ENCODE assay signal across 22 cellular contexts in the genomic region with DNA sequence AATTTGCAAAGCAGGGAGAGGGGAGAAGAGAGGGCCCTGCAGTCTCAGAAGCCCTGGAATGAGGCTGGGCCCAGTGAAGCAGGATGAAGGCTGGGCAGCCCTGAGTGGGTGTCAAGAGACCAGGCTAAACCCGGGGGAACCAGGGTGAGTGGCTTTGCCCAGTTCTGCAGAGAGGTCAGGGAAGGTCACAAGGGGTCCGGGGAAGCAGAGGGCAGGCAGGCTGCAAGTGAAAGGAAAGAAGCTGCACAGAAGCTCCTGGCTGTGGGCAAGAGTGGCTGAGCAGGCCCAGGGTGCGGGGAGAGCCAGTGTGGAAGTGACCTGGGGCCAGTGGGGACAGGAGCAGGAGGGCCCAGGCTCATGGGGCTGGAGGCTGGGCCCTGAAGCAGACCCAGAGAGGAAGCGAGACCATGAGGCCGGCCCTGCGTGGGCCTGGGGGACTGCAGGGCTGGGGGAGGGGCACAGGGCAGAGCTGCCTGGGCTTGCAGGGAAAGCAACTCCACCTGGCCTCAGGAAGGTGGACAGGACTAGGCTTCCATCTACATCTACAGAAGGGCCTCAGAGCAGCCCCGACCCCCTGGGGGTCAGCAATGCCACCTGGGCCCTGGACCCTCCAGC. TPM values are rescaled to one million over a fixed set of nuclear protein-coding genes. Genes with fewer than 3 reads are reported as not detected.
DNase-seq lines count a peak whose midpoint lies in the region; ATAC-seq, FAIRE-seq and TF ChIP-seq lines count a peak whose summit lies in the region.
"Had no signal": no experiment of that assay in that cellular context is flagged by ENCODE, and none has a peak within 500 bp of the region (broad histone marks: within the 10 kb centered on the region; RNA-seq: fewer than 3 reads in every experiment).

No MANE protein-coding gene starts in this region.

- H3K79me1 ChIP-seq in neuronal stem cell (ENCODE audit: low read depth, low read length): no peaks in the 10 kb centered on the region

- H3K4me3 ChIP-seq in H7 (ENCODE audit: insufficient read depth, low read depth, low read length): no peak overlapping the region
- no peak overlapping the region for H3K4me3 ChIP-seq in right lobe of liver
- H3K4me3 ChIP-seq in neuronal stem cell (ENCODE audit: low read length in 2 of 2): no peak overlapping the region

- no peak overlapping the region for H3K14ac ChIP-seq in neuronal stem cell (ENCODE audit: low read length)

- H3K27ac ChIP-seq in right lobe of liver (no peak overlapping the region), neuronal stem cell (replicated peaks; ENCODE audit: low read length) (no peak overlapping the region)
- H3K27ac ChIP-seq: KMS-11 had no signal

- TF ChIP-seq CTCF in right lobe of liver (IDR thresholded peaks at IDR 0.05): no peak

- WGBS in right lobe of liver (ENCODE audit: insufficient coverage, low coverage, low lambda C conversion rate, missing lambda C conversion rate): 48% methylated on average over 2 of the region's 7 CpGs
- no CpG with 5 or more reads among the region's 7 CpGs for WGBS in neuronal stem cell (ENCODE audit: extremely low coverage in 2 of 2, insufficient read length in 2 of 2, insufficient replicate concordance in 1 of 2), 2 donors

- peak in 3 of 4 donors; percentile 30 to 52 (median 32) for ATAC-seq in right lobe of liver

- H3K4me2 ChIP-seq in neuronal stem cell (ENCODE audit: insufficient read depth, low read length, poor library complexity, severe bottlenecking): no peak overlapping the region
- H3K4me2 ChIP-seq: KMS-11 had no signal

- no peak overlapping the region for H2BK120ac ChIP-seq in neuronal stem cell (ENCODE audit: low read depth, low read length)

- no peak for FAIRE-seq in urothelium cell line (lab: Jason Lieb, UNC)
- FAIRE-seq: H54 had no signal

- no peak overlapping the region for H2BK5ac ChIP-seq in neuronal stem cell (ENCODE audit: low read length)

- H2AFZ ChIP-seq in neuronal stem cell (ENCODE audit: low read length): no peak overlapping the region

- H3K36me3 ChIP-seq in H7 (replicated peaks; ENCODE audit: control insufficient read depth, insufficient read depth, low read length) (no peaks in the 10 kb centered on the region), right lobe of liver (peaks cover 0 to 9% (median 2%) of the 10 kb centered on the region in 4 donors), neuronal stem cell (replicated peaks in 1 of 2; ENCODE audit: control insufficient read depth in 2 of 2, insufficient read depth in 2 of 2, low read length in 2 of 2) (no peaks in the 10 kb centered on the region)

- H2BK12ac ChIP-seq in neuronal stem cell (ENCODE audit: low read length): peak overlapping the region; percentile 73

- no peak overlapping the region for H4K91ac ChIP-seq in neuronal stem cell (ENCODE audit: low read depth, low read length, poor library complexity)

- H3K18ac ChIP-seq in neuronal stem cell (ENCODE audit: low read length): peak overlapping the region; percentile 71

- peak; percentile 24 for DNase-seq in 8988T
- DNase-seq in H7: peak; percentile 65
- DNase-seq in right lobe of liver: peak in 1 of 3 donors; percentile 48
- DNase-seq in neuronal stem cell (ENCODE audit: low spot score): no peak
- DNase-seq in dermis blood vessel endothelial cell: no peak
- no peak for DNase-seq in urothelium cell line (ENCODE audit: low spot score)
- no peak for DNase-seq in NCI-H1417 (lab: John Stamatoyannopoulos, UW)
- DNase-seq: ACHN, DMS79, HFFc6, NCI-H1417 treated with DMSO at 0.1 percent for 48 hours, NCI-H187 treated with DMSO at 0.1 percent for 48 hours, NCI-H226, NCI-H524, NCI-H82, OCI-M1, SHP77 treated with DMSO at 0.1 percent for 48 hours had no signal

- no peak overlapping the region for H3K23ac ChIP-seq in neuronal stem cell (ENCODE audit: low read depth, low read length, poor library complexity)

- intact Hi-C loops in right lobe of liver (cut with DNase I): no loop called here

- no peak for TF ChIP-seq POLR2A in right lobe of liver (IDR thresholded peaks at IDR 0.05)

- no peak overlapping the region for H2BK15ac ChIP-seq in neuronal stem cell (ENCODE audit: low read length)

- H3K9me3 ChIP-seq in right lobe of liver: no peaks in the 10 kb centered on the region
- H3K9me3 ChIP-seq in neuronal stem cell (replicated peaks in 1 of 2; ENCODE audit: control insufficient read depth in 2 of 2, insufficient read depth in 1 of 2, low read depth in 1 of 2, low read length in 2 of 2): peaks cover 0 to 6% of the 10 kb centered on the region in 2 donors

- no peak overlapping the region for H3K9ac ChIP-seq in neuronal stem cell (ENCODE audit: low read depth, low read length, poor library complexity)
- H3K9ac ChIP-seq: KMS-11 had no signal

- no peaks in the 10 kb centered on the region for H3K27me3 ChIP-seq in H7 (ENCODE audit: control insufficient read depth, insufficient read depth, low read length)
- no peaks in the 10 kb centered on the region for H3K27me3 ChIP-seq in right lobe of liver
- peaks cover 0 to 12% (median 6%) of the 10 kb centered on the region in 3 experiments for H3K27me3 ChIP-seq in neuronal stem cell (ENCODE audit: control insufficient read depth in 3 of 3, insufficient read depth in 3 of 3, low read depth in 1 of 3, low read length in 3 of 3)

- H3K4me1 ChIP-seq in right lobe of liver (peaks cover 0 to 2% (median 0%) of the 10 kb centered on the region in 4 donors), neuronal stem cell (ENCODE audit: control insufficient read depth in 2 of 2, insufficient read depth in 1 of 2, low read depth in 1 of 2, low read length in 2 of 2) (peaks cover 0 to 4% of the 10 kb centered on the region in 2 donors)

- no peak overlapping the region for H4K8ac ChIP-seq in neuronal stem cell (ENCODE audit: low read depth, low read length)

- H3K4ac ChIP-seq in neuronal stem cell (ENCODE audit: low read length): no peak overlapping the region

- H2AK5ac ChIP-seq in neuronal stem cell (ENCODE audit: low read depth, low read length): peak overlapping the region; percentile 40

RNA-seq across cellular contexts. Expression of gene IGF2, which starts 11.7 kb away (rescaled TPM):
- total RNA-seq in H7 (2014; rRNA removed; shearing (Covaris generic)): 0.78 and 1.2 TPM in 2 replicates
- 100 to 1,000 TPM in 5 of 6 experiments, 10 to 100 TPM in 1; 86.6 to 289 (median 177) TPM for total RNA-seq in right lobe of liver
- polyA plus RNA-seq in neuronal stem cell (2013, experiment 1 of 2): 11.8 TPM
- 11.0 TPM for polyA plus RNA-seq in neuronal stem cell (2013, experiment 2 of 2)
- 3.5 and 11.2 TPM in 2 replicates for total RNA-seq in dermis blood vessel endothelial cell
- total RNA-seq: RPMI7951 had no signal
- polyA plus RNA-seq: CD14-positive monocyte had no signal

RNA-seq across cellular contexts. Expression of gene INS, which starts 33.5 kb away (rescaled TPM):
- total RNA-seq in H7 (2014; rRNA removed; shearing (Covaris generic)): not detected in 2 replicates
- total RNA-seq in right lobe of liver: not detected
- not detected for polyA plus RNA-seq in neuronal stem cell (2013, experiment 1 of 2)
- not detected for polyA plus RNA-seq in neuronal stem cell (2013, experiment 2 of 2)
- not detected in 2 replicates for total RNA-seq in dermis blood vessel endothelial cell
- total RNA-seq: HFFc6, M059J, RPMI7951 had no signal
- polyA plus RNA-seq: CD14-positive monocyte had no signal

RNA-seq across cellular contexts. Expression of gene TH, which starts 44.2 kb away (rescaled TPM):
- not detected in 2 replicates for total RNA-seq in H7 (2014; rRNA removed; shearing (Covaris generic))
- under 1 TPM in 2 of 6 experiments, not detected in 4; 0.51 to 0.64 TPM for total RNA-seq in right lobe of liver
- polyA plus RNA-seq in neuronal stem cell (2013, experiment 1 of 2): 1.0 TPM
- polyA plus RNA-seq in neuronal stem cell (2013, experiment 2 of 2): 0.82 TPM
- not detected in 2 replicates for total RNA-seq in dermis blood vessel endothelial cell
- total RNA-seq: HFFc6 had no signal
- polyA plus RNA-seq: CD14-positive monocyte had no signal

Comparison
In these comparisons a context has a peak if more than half of its experiments do, and no peak if none do; other contexts are left out.
1. DNase-seq: peak in 8988T (single experiment) and H7 (single experiment); none in neuronal stem cell (single experiment), dermis blood vessel endothelial cell (single experiment), urothelium cell line (single experiment) and NCI-H1417 (0 of 3).